In genomic region chr18:79528846-79529245, GRCh38 we compare ENCODE assay signal across 8 cellular contexts.
DNase-seq lines count a peak whose midpoint lies in the region; ATAC-seq, FAIRE-seq and TF ChIP-seq lines count a peak whose summit lies in the region.

No MANE protein-coding gene starts in this region.

- no peaks in the 10 kb centered on the region for H3K27me3 ChIP-seq in bronchial epithelial cell (ENCODE audit: control insufficient read depth, insufficient read depth, low read length)

- no peaks in the 10 kb centered on the region for H3K36me3 ChIP-seq in bronchial epithelial cell (ENCODE audit: control insufficient read depth, insufficient read depth, low read length)

- no peak overlapping the region for H3K4me3 ChIP-seq in GM12875 (ENCODE audit: low read depth, low read length)
- no peak overlapping the region for H3K4me3 ChIP-seq in WI38 (ENCODE audit: low read depth, low read length)
- H3K4me3 ChIP-seq in bronchial epithelial cell (ENCODE audit: low read depth, low read length): no peak overlapping the region

- no peak for ATAC-seq in HG03280 (IDR thresholded peaks at IDR 0.05; ENCODE audit: unreplicated experiment)

- peak; percentile 81 for TF ChIP-seq CTCF in GM12875 (IDR thresholded peaks at IDR 0.05; ENCODE audit: borderline replicate concordance, insufficient read depth, low read depth, low read length)
- TF ChIP-seq CTCF in WI38 (IDR thresholded peaks at IDR 0.05; ENCODE audit: low read depth, low read length): peak; percentile 75
- peak; percentile 79 for TF ChIP-seq CTCF in bronchial epithelial cell (IDR thresholded peaks at IDR 0.05; ENCODE audit: insufficient read depth, low read length, severe bottlenecking)

- DNase-seq in ACHN (peak; percentile 61), NCI-H1092 treated with DMSO at 0.1 percent for 48 hours (lab: John Stamatoyannopoulos, UW) (peak; percentile 86), bronchial epithelial cell (ENCODE audit: low read depth) (peak; percentile 48), kidney glomerular epithelial cell (lab: John Stamatoyannopoulos, UW) (peak; percentile 78)
- peak; percentile 83 for DNase-seq in stimulated activated CD4-positive, alpha-beta T cell treated with anti-CD3 and anti-CD28 coated beads, Interleukin-4, amount 100 ng/mL, for 24 hours

- in situ Hi-C loops in ACHN (cut with HindIII; ENCODE audit: low pct_ligation_motif_present, low pct_unique_long_range_greater_than_20kb, low sequenced_read_pairs): no loop called here

- peak; percentile 89 for FAIRE-seq in bronchial epithelial cell (lab: Jason Lieb, UNC)
